ENCODE assay signal across 26 cellular contexts in genomic region chr1:71693581-71693980, GRCh38.
"Had no signal": no experiment of that assay in that cellular context is flagged by ENCODE, and none has a peak within 500 bp of the region (broad histone marks: within the 10 kb centered on the region; RNA-seq: fewer than 3 reads in every experiment).

No MANE protein-coding gene starts in this region.

- H3K36me3 Mint-ChIP-seq: immature natural killer cell; mesothelial cell of epicardium; naive thymus-derived CD4-positive, alpha-beta T cell; natural killer cell treated with Interleukin-12 subunit alpha and Interleukin-12 subunit beta and Interleukin-15 and Interleukin-18, amount 100 ng/mL, for 72 hours; stimulated activated naive B cell treated with anti-CD40 and anti-IgM and Interleukin-4, amounts not matched to agents 10 μg/mL and 1 μg/mL and 100 μg/mL, for 72 hours had no signal

- ATAC-seq: naive thymus-derived CD4-positive, alpha-beta T cell; natural killer cell treated with Interleukin-12 subunit alpha and Interleukin-12 subunit beta and Interleukin-15 and Interleukin-18, amount 100 ng/mL, for 72 hours; right cardiac atrium; sciatic nerve; stimulated activated naive B cell treated with anti-CD40 and anti-IgM and Interleukin-4, amounts not matched to agents 10 μg/mL and 1 μg/mL and 100 μg/mL, for 72 hours; stimulated activated naive CD8-positive, alpha-beta T cell treated with anti-CD3 and anti-CD28 coated beads, Interleukin-15, Interleukin-2, amounts not matched to agents 100 U/mL and 50 U/mL, for 24 hours had no signal

- H3K4me3 Mint-ChIP-seq: immature natural killer cell; mesothelial cell of epicardium; naive thymus-derived CD4-positive, alpha-beta T cell; natural killer cell treated with Interleukin-12 subunit alpha and Interleukin-12 subunit beta and Interleukin-15 and Interleukin-18, amount 100 ng/mL, for 72 hours; stimulated activated naive B cell treated with anti-CD40 and anti-IgM and Interleukin-4, amounts not matched to agents 10 μg/mL and 1 μg/mL and 100 μg/mL, for 72 hours had no signal

- H3K27ac Mint-ChIP-seq: immature natural killer cell; mesothelial cell of epicardium; naive thymus-derived CD4-positive, alpha-beta T cell; natural killer cell treated with Interleukin-12 subunit alpha and Interleukin-12 subunit beta and Interleukin-15 and Interleukin-18, amount 100 ng/mL, for 72 hours; stimulated activated naive B cell treated with anti-CD40 and anti-IgM and Interleukin-4, amounts not matched to agents 10 μg/mL and 1 μg/mL and 100 μg/mL, for 72 hours had no signal

- H3K27me3 Mint-ChIP-seq: naive thymus-derived CD4-positive, alpha-beta T cell; natural killer cell treated with Interleukin-12 subunit alpha and Interleukin-12 subunit beta and Interleukin-15 and Interleukin-18, amount 100 ng/mL, for 72 hours; stimulated activated naive B cell treated with anti-CD40 and anti-IgM and Interleukin-4, amounts not matched to agents 10 μg/mL and 1 μg/mL and 100 μg/mL, for 72 hours had no signal

- H3K27ac ChIP-seq: left ventricle myocardium inferior, ovary, prostate gland, skin epidermis, stomach, testis, thyroid gland, transverse colon, upper lobe of left lung, vagina had no signal

- H3K9me3 ChIP-seq: left ventricle myocardium inferior, ovary, prostate gland, stomach, testis, thyroid gland, transverse colon, upper lobe of left lung, vagina had no signal

- H3K4me1 Mint-ChIP-seq: immature natural killer cell; mesothelial cell of epicardium; naive thymus-derived CD4-positive, alpha-beta T cell had no signal

- DNase-seq: immature natural killer cell; islet precursor cell; left ventricle myocardium inferior; mesendoderm; naive thymus-derived CD4-positive, alpha-beta T cell; ovary; posterior cingulate gyrus; retina; right cardiac atrium; stimulated activated CD4-positive, alpha-beta T cell treated with anti-CD3 and anti-CD28 coated beads, Interleukin-12 subunit alpha, Interleukin-12 subunit beta, amount 100 ng/mL, for 4 hours; stimulated activated CD4-positive, alpha-beta T cell treated with anti-CD3 and anti-CD28 coated beads, Interleukin-15, amount 100 ng/mL, for 24 hours; stimulated activated CD4-positive, alpha-beta T cell treated with anti-CD3 and anti-CD28 coated beads, Interleukin-2, amount 100 ng/mL, for 24 hours; stimulated activated CD4-positive, alpha-beta T cell treated with anti-CD3 and anti-CD28 coated beads, Interleukin-4, amount 100 ng/mL, for 1 hour; stimulated activated naive B cell treated with anti-CD40 and anti-IgM and Interleukin-4, amounts not matched to agents 10 μg/mL and 1 μg/mL and 100 μg/mL, for 72 hours; stimulated activated naive CD8-positive, alpha-beta T cell treated with anti-CD3 and anti-CD28 coated beads, Interleukin-15, Interleukin-2, amounts not matched to agents 100 U/mL and 50 U/mL, for 24 hours; stomach; testis; thyroid gland; transverse colon; upper lobe of left lung had no signal

- H3K9me3 Mint-ChIP-seq: mesothelial cell of epicardium; stimulated activated naive B cell treated with anti-CD40 and anti-IgM and Interleukin-4, amounts not matched to agents 10 μg/mL and 1 μg/mL and 100 μg/mL, for 72 hours had no signal

- H3K27me3 ChIP-seq: ovary, stomach, testis, thyroid gland, transverse colon, upper lobe of left lung, vagina had no signal
